In the genomic region with DNA sequence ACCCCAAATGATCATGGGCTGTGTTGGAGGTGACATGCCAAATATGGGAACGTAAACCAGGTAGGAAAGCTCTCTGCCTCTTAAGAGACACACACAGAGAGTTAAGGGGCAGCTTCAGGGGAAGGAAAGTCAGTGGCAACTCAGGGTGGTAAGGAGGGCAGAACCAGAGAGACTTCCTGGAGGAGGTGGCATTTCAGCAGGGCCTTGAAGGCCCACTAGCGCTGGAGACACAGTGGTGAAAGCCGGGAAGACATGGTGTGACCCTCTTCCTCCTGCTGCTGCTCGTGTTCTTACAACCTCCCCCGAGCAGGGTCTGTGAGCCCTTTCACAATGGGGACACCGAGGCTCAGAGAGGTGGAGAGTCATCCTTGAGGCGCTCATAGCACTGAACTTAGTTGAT, we compare ENCODE assay signal across 28 cellular contexts.
"Had no signal": no experiment of that assay in that cellular context is flagged by ENCODE, and none has a peak within 500 bp of the region (broad histone marks: within the 10 kb centered on the region; RNA-seq: fewer than 3 reads in every experiment).

No MANE protein-coding gene starts in this region.

- H3K4me1 Mint-ChIP-seq: naive thymus-derived CD4-positive, alpha-beta T cell; stimulated activated naive CD8-positive, alpha-beta T cell treated with anti-CD3 and anti-CD28 coated beads, Interleukin-15, amount 100 ng/mL, for 72 hours had no signal

- H3K4me3 Mint-ChIP-seq: mesothelial cell of epicardium; naive thymus-derived CD4-positive, alpha-beta T cell; stimulated activated naive CD8-positive, alpha-beta T cell treated with anti-CD3 and anti-CD28 coated beads, Interleukin-15, amount 100 ng/mL, for 72 hours had no signal

- H3K27me3 ChIP-seq: dorsolateral prefrontal cortex, ovary, right lobe of liver, transverse colon, upper lobe of right lung, uterus had no signal

- H3K36me3 Mint-ChIP-seq: mesothelial cell of epicardium; naive thymus-derived CD4-positive, alpha-beta T cell had no signal

- H3K4me3 ChIP-seq: dorsolateral prefrontal cortex, mucosa of descending colon, ovary, right lobe of liver, smooth muscle cell, suprapubic skin, transverse colon, upper lobe of right lung, uterus had no signal

- H3K27ac ChIP-seq: dorsolateral prefrontal cortex, ovary, right lobe of liver, suprapubic skin, transverse colon, upper lobe of right lung, uterus had no signal

- H3K4me1 ChIP-seq: right lobe of liver, upper lobe of right lung, uterus had no signal

- H3K9me3 Mint-ChIP-seq: mesothelial cell of epicardium, nephron had no signal

- ATAC-seq: mucosa of descending colon; naive thymus-derived CD4-positive, alpha-beta T cell; right lobe of liver; stimulated activated naive CD8-positive, alpha-beta T cell treated with anti-CD3 and anti-CD28 coated beads, Interleukin-15, amount 100 ng/mL, for 72 hours; upper lobe of right lung had no signal

- DNase-seq: dorsolateral prefrontal cortex; effector CD4-positive, alpha-beta T cell; head of caudate nucleus; hippocampal formation; kidney glomerular epithelial cell; mesenchymal stem cell; mucosa of descending colon; naive thymus-derived CD4-positive, alpha-beta T cell; occipital lobe; ovary; posterior cingulate gyrus; right lobe of liver; stimulated activated CD4-positive, alpha-beta T cell treated with anti-CD3 and anti-CD28 coated beads, Interleukin-12 subunit alpha, Interleukin-12 subunit beta, amount 100 ng/mL, for 4 hours; stimulated activated CD4-positive, alpha-beta T cell treated with anti-CD3 and anti-CD28 coated beads, Interleukin-1b, Interleukin-23, amount 100 ng/mL, for 48 hours; stimulated activated CD4-positive, alpha-beta T cell treated with anti-CD3 and anti-CD28 coated beads, Interleukin-4, amount 100 ng/mL, for 1 hour; stimulated activated CD8-positive, alpha-beta memory T cell treated with anti-CD3 and anti-CD28 coated beads, Interleukin-4, amount 100 ng/mL, for 48 hours; stimulated activated naive CD4-positive, alpha-beta T cell; stimulated activated naive CD8-positive, alpha-beta T cell treated with anti-CD3 and anti-CD28 coated beads, Interleukin-15, amount 100 ng/mL, for 72 hours; transverse colon; upper lobe of right lung; uterus had no signal

- FAIRE-seq: colon, frontal cortex, islet of Langerhans had no signal

- H3K36me3 ChIP-seq: ovary, right lobe of liver, suprapubic skin, transverse colon, upper lobe of right lung, uterus had no signal

- H3K27ac Mint-ChIP-seq: mesothelial cell of epicardium; naive thymus-derived CD4-positive, alpha-beta T cell; stimulated activated naive CD8-positive, alpha-beta T cell treated with anti-CD3 and anti-CD28 coated beads, Interleukin-15, amount 100 ng/mL, for 72 hours had no signal

- H3K9me3 ChIP-seq: mucosa of descending colon, ovary, right lobe of liver, suprapubic skin, transverse colon, upper lobe of right lung, uterus had no signal
